23 cellular contexts compared by ENCODE assay signal in the genomic region with DNA sequence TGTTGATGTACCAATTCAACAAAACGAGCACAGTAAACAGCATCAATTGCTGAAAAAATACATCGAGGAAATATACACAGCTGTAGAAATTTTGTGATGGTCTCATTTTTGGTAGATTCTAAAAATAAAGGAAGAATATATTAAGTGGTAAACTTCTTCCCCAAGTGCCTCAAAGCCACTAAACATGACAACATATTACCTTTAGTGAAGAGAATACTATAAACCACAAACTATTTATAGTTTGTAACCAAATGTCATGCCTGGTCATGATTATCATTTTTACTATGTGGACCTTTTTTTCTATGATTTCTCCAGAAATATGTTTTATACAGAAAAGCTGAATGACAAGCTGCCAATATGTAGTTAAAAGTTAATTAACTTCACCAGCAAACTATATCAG.
"Had no signal": no experiment of that assay in that cellular context is flagged by ENCODE, and none has a peak within 500 bp of the region (broad histone marks: within the 10 kb centered on the region; RNA-seq: fewer than 3 reads in every experiment).

No MANE protein-coding gene starts in this region.

- ATAC-seq: Panc1 had no signal

- DNase-seq: KBM-7; MV-4-11; NCI-H1048; NCI-H1105; NCI-H1417 treated with DMSO at 0.1 percent for 48 hours; NCI-H146; NCI-H1694 treated with DMSO at 0.1 percent for 48 hours; NCI-H1930; NCI-H2081; NCI-H2171; NCI-H226; NCI-H446; NCI-H510A; NCI-H524 treated with DMSO at 0.1 percent for 48 hours; NCI-H69; NCI-H774; NK-92 treated with Interleukin-12 subunit alpha and Interleukin-12 subunit beta, amount 100 ng/mL, for 24 hours; PC-3; SHP77; SK-N-SH; SW 1271; T-helper 1 cell had no signal
